23 cellular contexts compared by ENCODE assay signal in the genomic region with DNA sequence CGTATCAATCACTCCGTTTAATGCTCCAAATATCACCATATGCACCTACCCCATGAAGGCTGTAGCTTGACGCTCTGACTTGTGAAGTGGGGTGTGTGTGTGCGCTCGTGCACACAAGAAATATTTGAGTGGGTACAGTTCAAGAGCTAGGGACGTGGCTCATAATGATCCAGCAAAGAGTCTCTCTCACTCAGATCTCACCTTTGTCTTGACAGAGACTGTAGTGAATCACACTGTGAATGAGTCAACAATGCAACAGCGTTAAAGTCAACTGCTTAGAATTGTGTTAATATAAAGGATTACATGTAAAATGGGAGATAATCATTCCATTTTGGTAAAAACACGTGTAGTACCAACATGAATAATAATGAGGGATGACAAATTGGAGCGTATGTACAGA.
DNase-seq lines count a peak whose midpoint lies in the region; ATAC-seq, FAIRE-seq and TF ChIP-seq lines count a peak whose summit lies in the region.
"Had no signal": no experiment of that assay in that cellular context is flagged by ENCODE, and none has a peak within 500 bp of the region (broad histone marks: within the 10 kb centered on the region; RNA-seq: fewer than 3 reads in every experiment).

No MANE protein-coding gene starts in this region.

- ATAC-seq in memory B cell (ENCODE audit: low read depth): no peak
- ATAC-seq in HG03442 (IDR thresholded peaks at IDR 0.05; ENCODE audit: unreplicated experiment): no peak
- ATAC-seq: stimulated activated naive CD8-positive, alpha-beta T cell treated with anti-CD3 and anti-CD28 coated beads, Interleukin-15, amount 100 ng/mL, for 72 hours; upper lobe of right lung had no signal

- no peak overlapping the region for H3K4me3 ChIP-seq in stomach
- no peak overlapping the region for H3K4me3 ChIP-seq in esophagus muscularis mucosa
- H3K4me3 ChIP-seq: heart right ventricle, upper lobe of right lung had no signal

- H3K27ac ChIP-seq in caudate nucleus (ENCODE audit: low read depth, low read length) (peak overlapping the region; percentile 78), stomach (no peak overlapping the region), esophagus muscularis mucosa (replicated peaks in 1 of 4) (no peak overlapping the region)
- H3K27ac ChIP-seq: heart right ventricle, parathyroid adenoma, upper lobe of right lung had no signal

- intact Hi-C loops in stomach (cut with DNase I; ENCODE audit: low total_unique reads) (no loop called here), esophagus muscularis mucosa (cut with DNase I) (no loop called here)

- H3K9me3 Mint-ChIP-seq in memory B cell: peaks cover 2% of the 10 kb centered on the region
- H3K9me3 Mint-ChIP-seq in osteocyte (ENCODE audit: unreplicated experiment): no peaks in the 10 kb centered on the region
- H3K9me3 Mint-ChIP-seq: stimulated activated naive CD8-positive, alpha-beta T cell treated with anti-CD3 and anti-CD28 coated beads, Interleukin-15, amount 100 ng/mL, for 72 hours had no signal

- no peak overlapping the region for H3K4me3 Mint-ChIP-seq in memory B cell
- no peak overlapping the region for H3K4me3 Mint-ChIP-seq in osteocyte (ENCODE audit: unreplicated experiment)
- H3K4me3 Mint-ChIP-seq: activated naive CD8-positive, alpha-beta T cell; activated T-cell treated with anti-CD3 and anti-CD28 coated beads, Interleukin-2, amount 50 U/mL, for 72 hours; naive B cell; stimulated activated naive CD8-positive, alpha-beta T cell treated with anti-CD3 and anti-CD28 coated beads, Interleukin-15, amount 100 ng/mL, for 72 hours had no signal

- TF ChIP-seq CTCF in osteocyte (IDR thresholded peaks at IDR 0.05) (no peak), stomach (IDR thresholded peaks at IDR 0.05) (no peak), esophagus muscularis mucosa (IDR thresholded peaks at IDR 0.05) (no peak)

- TF ChIP-seq EP300 in stomach (IDR thresholded peaks at IDR 0.05) (no peak), esophagus muscularis mucosa (IDR thresholded peaks at IDR 0.05) (no peak)

- H3K4me1 Mint-ChIP-seq in memory B cell (peaks cover 3% of the 10 kb centered on the region), osteocyte (ENCODE audit: unreplicated experiment) (peaks cover 3% of the 10 kb centered on the region)
- H3K4me1 Mint-ChIP-seq: stimulated activated naive CD8-positive, alpha-beta T cell treated with anti-CD3 and anti-CD28 coated beads, Interleukin-15, amount 100 ng/mL, for 72 hours had no signal

- H3K27me3 Mint-ChIP-seq in memory B cell (no peaks in the 10 kb centered on the region), osteocyte (ENCODE audit: unreplicated experiment) (no peaks in the 10 kb centered on the region)
- H3K27me3 Mint-ChIP-seq: activated naive CD8-positive, alpha-beta T cell; naive B cell; stimulated activated naive CD8-positive, alpha-beta T cell treated with anti-CD3 and anti-CD28 coated beads, Interleukin-15, amount 100 ng/mL, for 72 hours had no signal

- WGBS in stomach, 5 donors: 87 to 91% (median 89%) methylated on average over 9 of the region's 9 CpGs
- 86% methylated on average over 9 of the region's 9 CpGs for WGBS in esophagus muscularis mucosa

- FAIRE-seq in GM12891 (lab: Jason Lieb, UNC): peak; percentile 55
- FAIRE-seq: HTR-8/SVneo had no signal

- peak overlapping the region; percentile 14 for H3K27ac Mint-ChIP-seq in memory B cell
- no peak overlapping the region for H3K27ac Mint-ChIP-seq in osteocyte (ENCODE audit: unreplicated experiment)
- H3K27ac Mint-ChIP-seq: activated naive CD8-positive, alpha-beta T cell; activated T-cell treated with anti-CD3 and anti-CD28 coated beads, Interleukin-2, amount 50 U/mL, for 72 hours; stimulated activated naive CD8-positive, alpha-beta T cell treated with anti-CD3 and anti-CD28 coated beads, Interleukin-15, amount 100 ng/mL, for 72 hours had no signal

- DNase-seq in GM12891 (ENCODE audit: insufficient read length, low spot score) (no peak), M059J (ENCODE audit: low read depth) (peak; percentile 28), caudate nucleus (lab: John Stamatoyannopoulos, UW) (peak in 7 of 61 donors; percentile 9 to 31 (median 15)), memory B cell (ENCODE audit: low spot score in 2 of 2) (no peak), osteocyte (ENCODE audit: extremely low spot score, unreplicated experiment) (no peak), stomach (no peak), esophagus muscularis mucosa (ENCODE audit: extremely low spot score) (no peak)
- DNase-seq: activated CD4-positive, CD25-positive, alpha-beta regulatory T cell treated with anti-CD3 and anti-CD28 coated beads, Interleukin-2, amount 50 U/mL, for 72 hours; activated T-cell treated with anti-CD3 and anti-CD28 coated beads, Interleukin-2, amount 50 U/mL, for 72 hours; effector CD8-positive, alpha-beta T cell; heart right ventricle; Kasumi-1; mesenchymal stem cell; naive B cell; NCI-H1092 treated with DMSO at 0.1 percent for 48 hours; NCI-H2107; stimulated activated CD4-positive, alpha-beta T cell treated with anti-CD3 and anti-CD28 coated beads, Interleukin-2, amount 100 ng/mL, for 24 hours; stimulated activated naive CD8-positive, alpha-beta T cell treated with anti-CD3 and anti-CD28 coated beads, Interleukin-15, amount 100 ng/mL, for 72 hours; upper lobe of right lung had no signal

- H3K4me1 ChIP-seq in stomach (peaks cover 0 to 5% (median 0%) of the 10 kb centered on the region in 4 donors), esophagus muscularis mucosa (peaks cover 0 to 11% (median 0%) of the 10 kb centered on the region in 4 donors)
- H3K4me1 ChIP-seq: parathyroid adenoma, upper lobe of right lung had no signal

- TF ChIP-seq POLR2A in GM12891 (IDR thresholded peaks at IDR 0.05; ENCODE audit: low read depth, low read length) (no peak), stomach (IDR thresholded peaks at IDR 0.05) (no peak), esophagus muscularis mucosa (IDR thresholded peaks at IDR 0.05; ENCODE audit: low read depth) (no peak)

- H3K9me3 ChIP-seq in stomach (no peaks in the 10 kb centered on the region), esophagus muscularis mucosa (no peaks in the 10 kb centered on the region)
- H3K9me3 ChIP-seq: heart right ventricle, upper lobe of right lung had no signal

- H3K27me3 ChIP-seq in stomach (no peaks in the 10 kb centered on the region), esophagus muscularis mucosa (no peaks in the 10 kb centered on the region)
- H3K27me3 ChIP-seq: heart right ventricle, upper lobe of right lung had no signal

- peaks cover 29% of the 10 kb centered on the region for H3K36me3 Mint-ChIP-seq in memory B cell
- peaks cover 9% of the 10 kb centered on the region for H3K36me3 Mint-ChIP-seq in osteocyte (ENCODE audit: unreplicated experiment)

- H3K36me3 ChIP-seq in stomach (peaks cover 0 to 4% (median 0%) of the 10 kb centered on the region in 4 donors), esophagus muscularis mucosa (peaks cover 0 to 4% (median 0%) of the 10 kb centered on the region in 4 donors)
- H3K36me3 ChIP-seq: upper lobe of right lung had no signal

TF ChIP-seq in GM12891, 5 proteins besides CTCF, POLR2A, EP300 and RAD21:
- TF ChIP-seq PAX5 (IDR thresholded peaks at IDR 0.05; ENCODE audit: insufficient read depth, low read length, severe bottlenecking): no peak
- TF ChIP-seq POLR2AphosphoS5 (IDR thresholded peaks at IDR 0.05; ENCODE audit: low read depth, low read length): no peak
- no peak for TF ChIP-seq POU2F2 (IDR thresholded peaks at IDR 0.05; ENCODE audit: low read depth, low read length)
- TF ChIP-seq SPI1 (IDR thresholded peaks at IDR 0.05; ENCODE audit: low read depth, low read length): no peak
- TF ChIP-seq TAF1 (IDR thresholded peaks at IDR 0.05; ENCODE audit: low read depth, low read length): no peak
